Comparison of ENCODE assay signal across 17 cellular contexts in the genomic region with DNA sequence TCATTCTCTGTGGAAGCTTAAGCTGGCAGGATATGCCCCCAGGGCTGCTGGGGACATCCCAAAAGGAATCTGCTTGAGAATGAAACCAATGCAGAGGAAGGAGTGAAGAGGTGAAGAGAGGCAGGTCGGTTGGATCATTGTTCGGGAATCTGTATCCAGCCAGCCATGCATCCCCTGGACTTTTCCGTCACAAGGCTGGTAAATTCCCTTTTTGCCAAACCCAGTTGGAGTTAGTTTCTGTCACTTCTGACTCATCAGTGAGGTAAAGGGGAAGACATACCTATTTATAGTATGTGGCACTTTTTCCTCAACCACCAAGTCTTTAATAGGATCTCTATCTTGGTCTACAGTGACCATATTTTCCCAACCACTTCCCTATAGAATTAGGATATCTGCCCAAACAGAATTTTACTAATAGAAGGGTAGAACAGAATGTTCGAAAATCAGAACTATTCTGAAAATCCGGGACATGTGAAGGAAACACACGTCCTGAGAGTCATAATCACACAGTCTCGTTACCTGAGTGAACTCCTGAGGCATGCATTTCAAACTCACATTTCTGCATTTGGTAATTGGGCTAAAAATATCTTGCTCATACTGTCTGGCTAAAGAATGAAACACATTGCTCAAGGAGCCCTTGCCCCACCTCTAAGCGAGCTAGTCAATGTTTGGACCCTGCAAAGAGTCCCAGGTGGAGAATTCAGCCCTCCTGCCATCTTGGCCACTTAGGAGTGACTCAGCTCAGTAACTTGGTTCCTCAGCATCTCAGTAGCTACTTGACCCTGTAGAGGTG.
DNase-seq lines count a peak whose midpoint lies in the region; TF ChIP-seq lines count a peak whose summit lies in the region.
"Had no signal": no experiment of that assay in that cellular context is flagged by ENCODE, and none has a peak within 500 bp of the region (broad histone marks: within the 10 kb centered on the region; RNA-seq: fewer than 3 reads in every experiment).

No MANE protein-coding gene starts in this region.

- no peak overlapping the region for H3K9ac ChIP-seq in HUES6 (ENCODE audit: low read length)

- H3K27me3 ChIP-seq in HUES6 (ENCODE audit: control insufficient read depth, insufficient read depth, low read length) (no peaks in the 10 kb centered on the region), brain microvascular endothelial cell (replicated peaks) (no peaks in the 10 kb centered on the region)
- H3K27me3 ChIP-seq: pancreas had no signal

- H3K4me3 Mint-ChIP-seq in progenitor cell of endocrine pancreas (ENCODE audit: low read depth) = no peak overlapping the region
- H3K4me3 Mint-ChIP-seq: effector memory CD8-positive, alpha-beta T cell; stimulated activated memory B cell treated with anti-CD40 and anti-IgM and Interleukin-4, amounts not matched to agents 10 μg/mL and 1 μg/mL and 100 μg/mL, for 72 hours had no signal

- H3K36me3 ChIP-seq in HUES6 (ENCODE audit: control insufficient read depth, insufficient read depth, low read length) (no peaks in the 10 kb centered on the region), brain microvascular endothelial cell (replicated peaks) (no peaks in the 10 kb centered on the region)
- H3K36me3 ChIP-seq: pancreas had no signal

- peak overlapping the region; percentile 32; the same call in 1 of the 2 replicates for H3K27ac ChIP-seq in HUES6 (ENCODE audit: low read depth, low read length)
- H3K27ac ChIP-seq in brain microvascular endothelial cell = no peak overlapping the region
- H3K27ac ChIP-seq: pancreas, SK-N-MC had no signal

- H3K36me3 Mint-ChIP-seq in progenitor cell of endocrine pancreas (ENCODE audit: insufficient read depth) = no peaks in the 10 kb centered on the region
- H3K36me3 Mint-ChIP-seq: stimulated activated memory B cell treated with anti-CD40 and anti-IgM and Interleukin-4, amounts not matched to agents 10 μg/mL and 1 μg/mL and 100 μg/mL, for 72 hours had no signal

- TF ChIP-seq CTCF in brain microvascular endothelial cell (IDR thresholded peaks at IDR 0.05; ENCODE audit: low read depth, low read length, missing control alignments) (no peak), progenitor cell of endocrine pancreas (IDR thresholded peaks at IDR 0.05; ENCODE audit: unreplicated experiment) (no peak), GM20000 (IDR thresholded peaks at IDR 0.05; ENCODE audit: extremely low read depth, missing control alignments) (no peak)

- in situ Hi-C loops in ACHN (cut with HindIII; ENCODE audit: low pct_ligation_motif_present, low pct_unique_long_range_greater_than_20kb, low sequenced_read_pairs) = no loop called here
- in situ Hi-C loops in brain microvascular endothelial cell (cut with HindIII; ENCODE audit: low pct_ligation_motif_present, low sequenced_read_pairs) = no loop called here

- peaks cover 13% of the 10 kb centered on the region for H3K4me1 ChIP-seq in HUES6 (ENCODE audit: control insufficient read depth, insufficient read depth, low read length)
- H3K4me1 ChIP-seq: pancreas had no signal

- no peaks in the 10 kb centered on the region for H3K9me3 ChIP-seq in HUES6 (ENCODE audit: control insufficient read depth, insufficient read depth, low read depth, low read length)
- H3K9me3 ChIP-seq: pancreas had no signal

- H3K4me3 ChIP-seq in HUES6 (ENCODE audit: low read depth, low read length) (no peak overlapping the region), brain microvascular endothelial cell (ENCODE audit: low read depth, low read length) (no peak overlapping the region)
- H3K4me3 ChIP-seq: GM12878, pancreas, SK-N-MC had no signal

- no peaks in the 10 kb centered on the region for H3K9me3 Mint-ChIP-seq in progenitor cell of endocrine pancreas (ENCODE audit: low read depth)

- H3K27ac Mint-ChIP-seq in progenitor cell of endocrine pancreas = no peak overlapping the region
- H3K27ac Mint-ChIP-seq: effector memory CD8-positive, alpha-beta T cell; stimulated activated memory B cell treated with anti-CD40 and anti-IgM and Interleukin-4, amounts not matched to agents 10 μg/mL and 1 μg/mL and 100 μg/mL, for 72 hours had no signal

- H3K27me3 Mint-ChIP-seq in progenitor cell of endocrine pancreas = peaks cover 6% of the 10 kb centered on the region
- H3K27me3 Mint-ChIP-seq: effector memory CD8-positive, alpha-beta T cell; stimulated activated memory B cell treated with anti-CD40 and anti-IgM and Interleukin-4, amounts not matched to agents 10 μg/mL and 1 μg/mL and 100 μg/mL, for 72 hours had no signal

- H3K4me1 Mint-ChIP-seq in progenitor cell of endocrine pancreas (ENCODE audit: low read depth) = no peaks in the 10 kb centered on the region
- H3K4me1 Mint-ChIP-seq: stimulated activated memory B cell treated with anti-CD40 and anti-IgM and Interleukin-4, amounts not matched to agents 10 μg/mL and 1 μg/mL and 100 μg/mL, for 72 hours had no signal

- DNase-seq in ACHN (peak; percentile 79), brain microvascular endothelial cell (peak; percentile 36), iris pigment epithelial cell (ENCODE audit: low read depth) (peak; percentile 50), progenitor cell of endocrine pancreas (ENCODE audit: low spot score, unreplicated experiment) (no peak), GM20000 (ENCODE audit: low spot score) (no peak), DMS153 treated with DMSO at 0.1 percent for 48 hours (lab: John Stamatoyannopoulos, UW; ENCODE audit: unreplicated experiment) (no peak)
- no peak for DNase-seq in stimulated activated CD4-positive, alpha-beta T cell treated with anti-CD3 and anti-CD28 coated beads, Interleukin-4, amount 100 ng/mL, for 1 hour
- DNase-seq: amygdala; DMS53; effector memory CD8-positive, alpha-beta T cell; H7; NCI-H1417 treated with DMSO at 0.1 percent for 48 hours; pancreas had no signal

Comparison
In these comparisons a context has a peak if more than half of its experiments do, and no peak if none do; other contexts are left out.
1. DNase-seq: peak in ACHN (single experiment), brain microvascular endothelial cell (single experiment) and iris pigment epithelial cell (single experiment); none in progenitor cell of endocrine pancreas (single experiment), GM20000 (single experiment), DMS153 treated with DMSO at 0.1 percent for 48 hours (single experiment) and stimulated activated CD4-positive, alpha-beta T cell treated with anti-CD3 and anti-CD28 coated beads, Interleukin-4, amount 100 ng/mL, for 1 hour (single experiment).